ENCODE assay signal across 9 cellular contexts in genomic region chr2:37711308-37711731, GRCh38. TPM values are rescaled to one million over a fixed set of nuclear protein-coding genes. Genes with fewer than 3 reads are reported as not detected.
DNase-seq lines count a peak whose midpoint lies in the region; ATAC-seq, FAIRE-seq and TF ChIP-seq lines count a peak whose summit lies in the region.
"Had no signal": no experiment of that assay in that cellular context is flagged by ENCODE, and none has a peak within 500 bp of the region (broad histone marks: within the 10 kb centered on the region; RNA-seq: fewer than 3 reads in every experiment).

No MANE protein-coding gene starts in this region.

- TF ChIP-seq POLR2A in esophagus squamous epithelium (IDR thresholded peaks at IDR 0.05), result no peak

- H3K36me3 Mint-ChIP-seq in astrocyte (ENCODE audit: low read depth, unreplicated experiment) (no peaks in the 10 kb centered on the region), natural killer cell (peaks cover 8% of the 10 kb centered on the region)

- H2AFZ ChIP-seq in astrocyte (ENCODE audit: low read depth, low read length), result peak overlapping the region; percentile 7

- H3K36me3 ChIP-seq in astrocyte (ENCODE audit: insufficient read depth, low read length) (no peaks in the 10 kb centered on the region), esophagus squamous epithelium (no peaks in the 10 kb centered on the region), WERI-Rb-1 (no peaks in the 10 kb centered on the region)

- H3K4me3 Mint-ChIP-seq in astrocyte (ENCODE audit: unreplicated experiment), result no peak overlapping the region
- peak overlapping the region; percentile 59 for H3K4me3 Mint-ChIP-seq in natural killer cell

- peaks cover 22% of the 10 kb centered on the region for H3K4me1 ChIP-seq in astrocyte (ENCODE audit: insufficient read depth, low read length)
- no peaks in the 10 kb centered on the region for H3K4me1 ChIP-seq in esophagus squamous epithelium

- H3K9me3 Mint-ChIP-seq in astrocyte (ENCODE audit: unreplicated experiment), result peaks cover 5% of the 10 kb centered on the region
- H3K9me3 Mint-ChIP-seq in natural killer cell, result peaks cover 3 to 6% of the 10 kb centered on the region in 2 donors

- no peaks in the 10 kb centered on the region for H3K9me3 ChIP-seq in astrocyte (ENCODE audit: insufficient read depth, low read depth, low read length)
- no peaks in the 10 kb centered on the region for H3K9me3 ChIP-seq in esophagus squamous epithelium
- peaks cover 4% of the 10 kb centered on the region for H3K9me3 ChIP-seq in WERI-Rb-1 (ENCODE audit: severe bottlenecking)

- H3K27ac ChIP-seq in astrocyte (ENCODE audit: low read depth, low read length) (peak overlapping the region; percentile 74), esophagus squamous epithelium (no peak overlapping the region), WERI-Rb-1 (no peak overlapping the region)

- H3K4me3 ChIP-seq in astrocyte (ENCODE audit: insufficient read depth, low read depth, low read length) (no peak overlapping the region), esophagus squamous epithelium (no peak overlapping the region), WERI-Rb-1 (ENCODE audit: low read depth, low read length) (no peak overlapping the region)

- H3K27me3 ChIP-seq in astrocyte (ENCODE audit: insufficient read depth, low read length) (no peaks in the 10 kb centered on the region), esophagus squamous epithelium (peaks cover 0 to 3% (median 0%) of the 10 kb centered on the region in 4 donors), WERI-Rb-1 (ENCODE audit: insufficient read depth, low read depth, severe bottlenecking) (no peaks in the 10 kb centered on the region)

- ATAC-seq in natural killer cell, result peak; percentile 78 to 96 (median 93)

- peak; percentile 5 for DNase-seq in stimulated activated CD4-positive, alpha-beta T cell treated with anti-CD3 and anti-CD28 coated beads, Interleukin-4, amount 100 ng/mL, for 24 hours
- DNase-seq in stimulated activated CD4-positive, alpha-beta T cell treated with anti-CD3 and anti-CD28 coated beads, Interleukin-1b, Interleukin-23, amount 100 ng/mL, for 48 hours, result no peak
- DNase-seq in MV-4-11 (lab: John Stamatoyannopoulos, UW), result peak; percentile 95
- DNase-seq in astrocyte (ENCODE audit: low read depth), result peak; percentile 96
- DNase-seq in natural killer cell, result no peak
- no peak for DNase-seq in esophagus squamous epithelium (lab: John Stamatoyannopoulos, UW)
- no peak for DNase-seq in NCI-H2107 (lab: John Stamatoyannopoulos, UW)
- DNase-seq in WERI-Rb-1, result no peak
- DNase-seq: activated T-cell treated with anti-CD3 and anti-CD28 coated beads, Interleukin-2, amount 50 U/mL, for 4 hours had no signal

- peaks cover 45% of the 10 kb centered on the region for H3K4me1 Mint-ChIP-seq in astrocyte (ENCODE audit: low read depth, unreplicated experiment)
- peaks cover 29 to 30% of the 10 kb centered on the region in 2 donors for H3K4me1 Mint-ChIP-seq in natural killer cell

- no peaks in the 10 kb centered on the region for H4K20me1 ChIP-seq in astrocyte (ENCODE audit: insufficient read depth, low read length)

- H3K4me2 ChIP-seq in astrocyte (ENCODE audit: low read length), result peak overlapping the region; percentile 70

- intact Hi-C loops in natural killer cell (cut with micrococcal nuclease) (no loop called here), esophagus squamous epithelium (cut with DNase I) (no loop called here)

- no peaks in the 10 kb centered on the region for H3K79me2 ChIP-seq in astrocyte (ENCODE audit: insufficient read depth, low read length)

- peak; percentile 94 for FAIRE-seq in astrocyte (lab: Jason Lieb, UNC)

- TF ChIP-seq CTCF in astrocyte (IDR thresholded peaks at IDR 0.05; ENCODE audit: insufficient read depth, low read depth, low read length) (no peak), natural killer cell (IDR thresholded peaks at IDR 0.05) (no peak), esophagus squamous epithelium (IDR thresholded peaks at IDR 0.05) (no peak), WERI-Rb-1 (IDR thresholded peaks at IDR 0.05; ENCODE audit: low read depth, low read length) (no peak)

- H3K27me3 Mint-ChIP-seq in astrocyte (ENCODE audit: low read depth, unreplicated experiment) (no peaks in the 10 kb centered on the region), natural killer cell (ENCODE audit: low read depth in 2 of 2) (no peaks in the 10 kb centered on the region)

- H3K9ac ChIP-seq in astrocyte (ENCODE audit: low read length), result peak overlapping the region; percentile 40

- 60% methylated on average over 1 of the region's 1 CpG; no CpG with 5 or more reads in 1 of the 2 donors for WGBS in esophagus squamous epithelium, 2 donors

- H3K27ac Mint-ChIP-seq in astrocyte (ENCODE audit: unreplicated experiment), result peak overlapping the region; percentile 98
- peak overlapping the region; percentile 33 to 80 for H3K27ac Mint-ChIP-seq in natural killer cell

RNA-seq across cellular contexts. Expression of gene CDC42EP3, which starts 39.9 kb away (rescaled TPM):
- total RNA-seq in astrocyte, result 94.3 and 102 TPM in 2 replicates
- 100 to 1,000 TPM in 1 of 3 donors, 10 to 100 TPM in 2; 73.9 to 105 (median 84.6) TPM for total RNA-seq in natural killer cell
- total RNA-seq in esophagus squamous epithelium, result 10 to 100 TPM in 2 of 4 donors, 1 to 10 TPM in 1, under 1 TPM in 1; 0.57 to 16.2 (median 9.9) TPM

Comparison
In these comparisons a context has a peak if more than half of its experiments do, and no peak if none do; other contexts are left out.
1. DNase-seq: peak in stimulated activated CD4-positive, alpha-beta T cell treated with anti-CD3 and anti-CD28 coated beads, Interleukin-4, amount 100 ng/mL, for 24 hours (single experiment), MV-4-11 (single experiment) and astrocyte (single experiment); none in stimulated activated CD4-positive, alpha-beta T cell treated with anti-CD3 and anti-CD28 coated beads, Interleukin-1b, Interleukin-23, amount 100 ng/mL, for 48 hours (single experiment), natural killer cell (single experiment), esophagus squamous epithelium (single experiment), NCI-H2107 (single experiment) and WERI-Rb-1 (single experiment).